Comparison of ENCODE assay signal across 27 cellular contexts in the genomic region with DNA sequence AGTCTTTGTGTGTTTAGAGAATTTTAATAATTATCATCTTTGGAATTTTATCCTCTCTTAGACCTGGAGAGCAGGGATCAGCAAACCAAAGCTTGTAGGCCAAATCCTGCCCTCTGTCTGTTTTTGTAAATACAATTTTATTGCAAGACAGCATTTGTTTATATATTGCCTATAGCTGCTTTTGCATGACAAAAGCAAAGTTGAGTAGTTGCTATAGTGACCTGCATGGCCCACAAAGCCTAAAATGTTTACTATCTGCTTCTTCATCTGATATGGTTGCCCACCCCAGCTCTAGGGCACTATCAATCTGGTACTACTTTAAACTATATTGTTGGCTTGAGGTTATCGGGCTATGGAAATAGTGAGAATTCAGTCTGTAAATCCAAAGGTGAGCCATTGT.
"Had no signal": no experiment of that assay in that cellular context is flagged by ENCODE, and none has a peak within 500 bp of the region (broad histone marks: within the 10 kb centered on the region; RNA-seq: fewer than 3 reads in every experiment).

No MANE protein-coding gene starts in this region.

- H3K4me3 Mint-ChIP-seq: dendritic cell treated with granulocyte-macrophage colony-stimulating factor and Interleukin-4, amounts not matched to agents 40 ng/mL and 50 ng/mL, for 4 days; effector memory CD8-positive, alpha-beta T cell; endodermal cell; immature natural killer cell; naive thymus-derived CD4-positive, alpha-beta T cell had no signal

- H3K36me3 ChIP-seq: colonic mucosa, gastroesophageal sphincter, heart left ventricle, lower lobe of right lung had no signal

- H3K4me2 ChIP-seq: hepatocyte had no signal

- H3K79me2 ChIP-seq: hepatocyte had no signal

- H2AFZ ChIP-seq: hepatocyte had no signal

- H3K27me3 ChIP-seq: colonic mucosa, foreskin keratinocyte, gastroesophageal sphincter, heart left ventricle, hepatocyte had no signal

- H3K27ac Mint-ChIP-seq: dendritic cell treated with granulocyte-macrophage colony-stimulating factor and Interleukin-4, amounts not matched to agents 40 ng/mL and 50 ng/mL, for 4 days; effector memory CD8-positive, alpha-beta T cell; endodermal cell; immature natural killer cell; naive thymus-derived CD4-positive, alpha-beta T cell had no signal

- DNase-seq: colonic mucosa; cortex of kidney; effector CD8-positive, alpha-beta T cell; effector memory CD8-positive, alpha-beta T cell; endodermal cell; erythroblast; foreskin keratinocyte; heart left ventricle; hypothalamus; immature natural killer cell; islet precursor cell; kidney; kidney glomerular epithelial cell; left colon; left ventricle myocardium superior; lower lobe of right lung; mesenchymal stem cell; midbrain; naive thymus-derived CD4-positive, alpha-beta T cell had no signal

- H3K4me1 Mint-ChIP-seq: immature natural killer cell had no signal

- FAIRE-seq: endometrium, frontal cortex, kidney had no signal

- H3K4me3 ChIP-seq: colonic mucosa, gastroesophageal sphincter, heart left ventricle, hepatocyte, lower lobe of right lung had no signal

- H3K9me3 ChIP-seq: colonic mucosa had no signal

- H3K27ac ChIP-seq: colonic mucosa, epithelial cell of prostate, foreskin keratinocyte, gastroesophageal sphincter, hepatocyte, lower lobe of right lung had no signal

- ATAC-seq: effector memory CD8-positive, alpha-beta T cell; esophagus mucosa; foreskin keratinocyte; gastroesophageal sphincter; heart left ventricle; left colon; left lobe of liver; left ventricle myocardium superior; lower lobe of right lung; naive thymus-derived CD4-positive, alpha-beta T cell had no signal
